Comparison of ENCODE assay signal across 30 cellular contexts in genomic region chr3:38203690-38204089, GRCh38.
"Had no signal": no experiment of that assay in that cellular context is flagged by ENCODE, and none has a peak within 500 bp of the region (broad histone marks: within the 10 kb centered on the region; RNA-seq: fewer than 3 reads in every experiment).

No MANE protein-coding gene starts in this region.

- H3K4me3 ChIP-seq: cardiac muscle cell, Peyer's patch, SJSA1 had no signal

- ATAC-seq: SK-N-SH treated with all-trans-retinoic acid at 6 μM for 48 hours, WTC11 had no signal

- DNase-seq: activated CD4-positive, alpha-beta T cell treated with anti-CD3 and anti-CD28 coated beads for 1 hour; activated CD4-positive, alpha-beta T cell treated with anti-CD3 and anti-CD28 coated beads, Interleukin-2, amount 10 ng/mL, durations not matched to agents 24 days and 14 days; activated CD4-positive, alpha-beta T cell treated with anti-CD3 and anti-CD28 coated beads, Interleukin-2, amount 50 U/mL, for 48 hours; activated CD8-positive, alpha-beta memory T cell treated with anti-CD3 and anti-CD28 coated beads for 24 hours; activated gamma-delta T cell treated with Interleukin-2 at 50 U/mL for 16 hours; activated naive CD4-positive, alpha-beta T cell treated with anti-CD3 and anti-CD28 coated beads, Interleukin-2, amount 10 ng/mL, durations not matched to agents 7 days and 5 days; activated naive CD8-positive, alpha-beta T cell treated with anti-CD3 and anti-CD28 coated beads for 36 hours; activated T-cell treated with anti-CD3 and anti-CD28 coated beads, Interleukin-2, amount 50 U/mL, for 48 hours; brain microvascular endothelial cell; cerebellar nuclear complex; NCI-H1092; NCI-H1417; NCI-H1694; NCI-H2029; NCI-H2107; NCI-H2171 treated with DMSO at 0.1 percent for 48 hours; NCI-H226; NCI-H510A; NCI-H526 treated with DMSO at 0.1 percent for 48 hours; NCI-H82; OCI-M1; Peyer's patch; SHP77; SW 1271 had no signal

- H3K27me3 Mint-ChIP-seq: activated CD4-positive, alpha-beta T cell treated with anti-CD3 and anti-CD28 coated beads, Interleukin-2, amount 10 ng/mL, durations not matched to agents 24 days and 14 days; activated naive CD4-positive, alpha-beta T cell treated with anti-CD3 and anti-CD28 coated beads, Interleukin-2, amount 10 ng/mL, durations not matched to agents 7 days and 5 days; activated naive CD8-positive, alpha-beta T cell treated with anti-CD3 and anti-CD28 coated beads for 36 hours had no signal

- H3K4me1 ChIP-seq: Peyer's patch, SJSA1 had no signal

- H3K4me3 Mint-ChIP-seq: activated CD4-positive, alpha-beta T cell treated with anti-CD3 and anti-CD28 coated beads, Interleukin-2, amount 10 ng/mL, durations not matched to agents 24 days and 14 days; activated naive CD4-positive, alpha-beta T cell treated with anti-CD3 and anti-CD28 coated beads, Interleukin-2, amount 10 ng/mL, durations not matched to agents 7 days and 5 days; activated naive CD8-positive, alpha-beta T cell treated with anti-CD3 and anti-CD28 coated beads for 36 hours; WTC11 had no signal

- H3K4me2 ChIP-seq: KMS-11 had no signal

- H3K9me3 Mint-ChIP-seq: activated CD4-positive, alpha-beta T cell treated with anti-CD3 and anti-CD28 coated beads, Interleukin-2, amount 10 ng/mL, durations not matched to agents 24 days and 14 days; activated naive CD4-positive, alpha-beta T cell treated with anti-CD3 and anti-CD28 coated beads, Interleukin-2, amount 10 ng/mL, durations not matched to agents 7 days and 5 days; activated T-helper 2 cell treated with anti-CD3 and anti-CD28 coated beads, Interferon-gamma antibody, Interleukin-2, Interleukin-4, amounts not matched to agents 10 μg/mL and 5 μg/mL and 100 μg/mL, durations not matched to agents 14 hours and 24 hours and 36 hours; WTC11 had no signal

- H3K27ac ChIP-seq: brain microvascular endothelial cell, cardiac muscle cell, KMS-11, Peyer's patch, SJSA1 had no signal

- H3K9me3 ChIP-seq: Peyer's patch, SJSA1 had no signal

- H3K9ac ChIP-seq: KMS-11 had no signal

- H3K27me3 ChIP-seq: brain microvascular endothelial cell, cardiac muscle cell, Peyer's patch, SJSA1 had no signal
